ENCODE assay signal across 8 cellular contexts in genomic region chr12:51827925-51828818, GRCh38. TPM values are rescaled to one million over a fixed set of nuclear protein-coding genes. Genes with fewer than 3 reads are reported as not detected.
DNase-seq lines count a peak whose midpoint lies in the region; ATAC-seq and TF ChIP-seq lines count a peak whose summit lies in the region.

No MANE protein-coding gene starts in this region.

- peak; percentile 9 for DNase-seq in NK-92 treated with Interleukin-12 subunit alpha and Interleukin-12 subunit beta, amount 100 ng/mL, for 24 hours (lab: John Stamatoyannopoulos, UW)
- DNase-seq in NK-92 (lab: John Stamatoyannopoulos, UW; ENCODE audit: unreplicated experiment) (no peak), islet precursor cell (peak; percentile 96), H7 (no peak), GM19240 (ENCODE audit: insufficient read length, low spot score) (no peak), body of pancreas (no peak)
- peak; percentile 78 for DNase-seq in activated CD8-positive, alpha-beta memory T cell treated with anti-CD3 and anti-CD28 coated beads for 24 hours

- H3K27me3 ChIP-seq in H7 (ENCODE audit: control insufficient read depth, insufficient read depth, low read length): no peaks in the 10 kb centered on the region
- peaks cover 0 to 3% of the 10 kb centered on the region in 2 donors for H3K27me3 ChIP-seq in body of pancreas

- H3K4me3 ChIP-seq in H7 (ENCODE audit: insufficient read depth, low read depth, low read length): no peak overlapping the region
- no peak overlapping the region for H3K4me3 ChIP-seq in body of pancreas

- H3K9me3 ChIP-seq in body of pancreas: no peaks in the 10 kb centered on the region

- no peak for TF ChIP-seq CTCF in body of pancreas (IDR thresholded peaks at IDR 0.05)

- H3K4me3 Mint-ChIP-seq in stimulated activated memory B cell treated with anti-CD40 and anti-IgM and Interleukin-4, amounts not matched to agents 10 μg/mL and 1 μg/mL and 100 μg/mL, for 72 hours: no peak overlapping the region

- TF ChIP-seq POLR2A in body of pancreas (IDR thresholded peaks at IDR 0.05): no peak

- peaks cover 21% of the 10 kb centered on the region for H3K4me1 Mint-ChIP-seq in stimulated activated memory B cell treated with anti-CD40 and anti-IgM and Interleukin-4, amounts not matched to agents 10 μg/mL and 1 μg/mL and 100 μg/mL, for 72 hours

- no peaks in the 10 kb centered on the region for H3K9me3 Mint-ChIP-seq in stimulated activated memory B cell treated with anti-CD40 and anti-IgM and Interleukin-4, amounts not matched to agents 10 μg/mL and 1 μg/mL and 100 μg/mL, for 72 hours

- H3K4me1 ChIP-seq in body of pancreas: no peaks in the 10 kb centered on the region

- WGBS in body of pancreas, 2 donors: 55 to 65% methylated on average over 9 to 11 of the region's 11 CpGs

- intact Hi-C loops in body of pancreas (cut with DNase I): loop anchor here (10.0 kb wide), 1 partner anchor 403 kb away; the partner anchor contains the start of gene SLC4A8

- no peak overlapping the region for H3K27ac Mint-ChIP-seq in stimulated activated memory B cell treated with anti-CD40 and anti-IgM and Interleukin-4, amounts not matched to agents 10 μg/mL and 1 μg/mL and 100 μg/mL, for 72 hours

- H3K27me3 Mint-ChIP-seq in stimulated activated memory B cell treated with anti-CD40 and anti-IgM and Interleukin-4, amounts not matched to agents 10 μg/mL and 1 μg/mL and 100 μg/mL, for 72 hours: peaks cover 63% of the 10 kb centered on the region

- no peaks in the 10 kb centered on the region for H3K36me3 Mint-ChIP-seq in stimulated activated memory B cell treated with anti-CD40 and anti-IgM and Interleukin-4, amounts not matched to agents 10 μg/mL and 1 μg/mL and 100 μg/mL, for 72 hours

- peak; percentile 75 for ATAC-seq in stimulated activated memory B cell treated with anti-CD40 and anti-IgM and Interleukin-4, amounts not matched to agents 10 μg/mL and 1 μg/mL and 100 μg/mL, for 72 hours
- ATAC-seq in body of pancreas: no peak

- H3K36me3 ChIP-seq in H7 (replicated peaks; ENCODE audit: control insufficient read depth, insufficient read depth, low read length) (no peaks in the 10 kb centered on the region), body of pancreas (replicated peaks in 1 of 2; ENCODE audit: insufficient read depth in 1 of 2, low read depth in 2 of 2) (no peaks in the 10 kb centered on the region)

- no peak overlapping the region for H3K27ac ChIP-seq in body of pancreas

RNA-seq across cellular contexts. Expression of gene FIGNL2, which starts 20.3 kb away (rescaled TPM):
- total RNA-seq in H7 (2014; rRNA removed; shearing (Covaris generic)): 5.0 and 5.8 TPM in 2 replicates
- under 1 TPM; 0.33 to 0.52 TPM for total RNA-seq in body of pancreas

RNA-seq across cellular contexts. Expression of gene ANKRD33, which starts 59.7 kb away (rescaled TPM):
- total RNA-seq in H7 (2014; rRNA removed; shearing (Covaris generic)): 0.17 and 1.6 TPM in 2 replicates
- not detected for total RNA-seq in body of pancreas

Comparison
In these comparisons a context has a peak if more than half of its experiments do, and no peak if none do; other contexts are left out.
1. DNase-seq: peak in NK-92 treated with Interleukin-12 subunit alpha and Interleukin-12 subunit beta, amount 100 ng/mL, for 24 hours (single experiment), activated CD8-positive, alpha-beta memory T cell treated with anti-CD3 and anti-CD28 coated beads for 24 hours (single experiment) and islet precursor cell (single experiment); none in NK-92 (single experiment), H7 (single experiment), GM19240 (single experiment) and body of pancreas (0 of 4).